8 cellular contexts compared by ENCODE assay signal in genomic region chr17:47895254-47895855, GRCh38. TPM values are rescaled to one million over a fixed set of nuclear protein-coding genes. Genes with fewer than 3 reads are reported as not detected.
DNase-seq lines count a peak whose midpoint lies in the region; ATAC-seq and TF ChIP-seq lines count a peak whose summit lies in the region.

No MANE protein-coding gene starts in this region.

- POLR2A ChIA-PET in activated CD4-positive, alpha-beta T cell treated with anti-CD3 and anti-CD28 coated beads for 36 hours (lab: Charles Lee) = interaction anchor here (0.5 to 1.5 kb wide), 18 partner anchors 11 to 246 kb away, joined by 3 to 22 read pairs (median 4); partner anchors contain the start of genes CDK5RAP3, KPNB1, LRRC46 and MRPL10

- no peaks in the 10 kb centered on the region for H3K9me3 Mint-ChIP-seq in activated CD4-positive, alpha-beta T cell treated with anti-CD3 and anti-CD28 coated beads for 36 hours (ENCODE audit: low read depth)

- peak overlapping the region; percentile 98 for H3K27ac ChIP-seq in neutrophil

- H3K27me3 ChIP-seq in H7 (ENCODE audit: control insufficient read depth, insufficient read depth, low read length) (no peaks in the 10 kb centered on the region), neutrophil (no peaks in the 10 kb centered on the region)

- H3K4me3 ChIP-seq in H7 (ENCODE audit: insufficient read depth, low read depth, low read length) (peak overlapping the region; percentile 75), fibroblast of mammary gland (ENCODE audit: control insufficient read depth, low read depth, low read length) (peak overlapping the region; percentile 98), neutrophil (ENCODE audit: low read depth in 1 of 2, low read length in 1 of 2) (peak overlapping the region; percentile 71 to 94)

- intact Hi-C loops in activated CD4-positive, alpha-beta T cell treated with anti-CD3 and anti-CD28 coated beads for 36 hours (cut with DNase I, micrococcal nuclease) = loop anchor here (1.0 to 5.0 kb wide), 3 partner anchors 54 to 793 kb away; partner anchors contain the start of gene SCRN2 (in 2 of the 2)

- CTCF ChIA-PET in activated CD4-positive, alpha-beta T cell treated with anti-CD3 and anti-CD28 coated beads for 36 hours (lab: Charles Lee) = interaction anchor here (0.7 to 1.7 kb wide), 14 partner anchors 33 to 724 kb away, joined by 3 to 17 read pairs (median 4); partner anchors contain the start of genes CDK5RAP3, LRRC46, MRPL10 and SCRN2

- H3K4me1 ChIP-seq in neutrophil (ENCODE audit: control insufficient read depth in 1 of 2, insufficient read depth in 1 of 2, low read depth in 1 of 2, low read length in 1 of 2) = peaks cover 40 to 45% of the 10 kb centered on the region in 2 experiments

- no peak for ATAC-seq in activated CD4-positive, alpha-beta T cell treated with anti-CD3 and anti-CD28 coated beads for 36 hours
- no peak for ATAC-seq in HG02798 (IDR thresholded peaks at IDR 0.05; ENCODE audit: poor library complexity, unreplicated experiment)

- H3K4me1 Mint-ChIP-seq in activated CD4-positive, alpha-beta T cell treated with anti-CD3 and anti-CD28 coated beads for 36 hours = peaks cover 43% of the 10 kb centered on the region

- TF ChIP-seq CTCF in fibroblast of mammary gland (conservative IDR thresholded peaks at IDR 0.05; ENCODE audit: control insufficient read depth, insufficient read depth, low read depth, low read length) = no peak
- TF ChIP-seq CTCF in neutrophil (IDR thresholded peaks at IDR 0.05) = no peak

- DNase-seq in AG08395 (ENCODE audit: low spot score) = peak; percentile 31
- no peak for DNase-seq in H7
- DNase-seq in activated CD4-positive, alpha-beta T cell treated with anti-CD3 and anti-CD28 coated beads for 36 hours = peak; percentile 61
- peak; percentile 30 for DNase-seq in fibroblast of mammary gland (ENCODE audit: low read depth)
- DNase-seq in NAMALWA (ENCODE audit: low spot score) = no peak
- no peak for DNase-seq in DMS114 treated with DMSO at 0.1 percent for 48 hours (lab: John Stamatoyannopoulos, UW; ENCODE audit: unreplicated experiment)

- H3K4me3 Mint-ChIP-seq in activated CD4-positive, alpha-beta T cell treated with anti-CD3 and anti-CD28 coated beads for 36 hours = peak overlapping the region; percentile 96

- H3K36me3 Mint-ChIP-seq in activated CD4-positive, alpha-beta T cell treated with anti-CD3 and anti-CD28 coated beads for 36 hours (ENCODE audit: low read depth) = peaks cover 16% of the 10 kb centered on the region

- no peaks in the 10 kb centered on the region for H3K27me3 Mint-ChIP-seq in activated CD4-positive, alpha-beta T cell treated with anti-CD3 and anti-CD28 coated beads for 36 hours

- H3K9me3 ChIP-seq in neutrophil = no peaks in the 10 kb centered on the region

- peak overlapping the region; percentile 94 for H3K27ac Mint-ChIP-seq in activated CD4-positive, alpha-beta T cell treated with anti-CD3 and anti-CD28 coated beads for 36 hours

- H3K36me3 ChIP-seq in H7 (replicated peaks; ENCODE audit: control insufficient read depth, insufficient read depth, low read length) (no peaks in the 10 kb centered on the region), neutrophil (peaks cover 9% of the 10 kb centered on the region)

RNA-seq across cellular contexts. Expression of gene SP2, which starts 0.7 kb away (rescaled TPM):
- 2.7 and 3.2 TPM in 2 replicates for total RNA-seq in H7 (2014; rRNA removed; shearing (Covaris generic))
- total RNA-seq in activated CD4-positive, alpha-beta T cell treated with anti-CD3 and anti-CD28 coated beads for 36 hours = 10 to 100 TPM; 15.7 to 19.8 TPM

RNA-seq across cellular contexts. Expression of gene SP6, which starts 44.4 kb away (rescaled TPM):
- total RNA-seq in H7 (2014; rRNA removed; shearing (Covaris generic)) = 0.07 and 0.10 TPM in 2 replicates
- under 1 TPM; 0.07 to 0.14 TPM for total RNA-seq in activated CD4-positive, alpha-beta T cell treated with anti-CD3 and anti-CD28 coated beads for 36 hours

RNA-seq across cellular contexts. Expression of gene PNPO, which starts 46.0 kb away (rescaled TPM):
- 8.9 and 12.9 TPM in 2 replicates for total RNA-seq in H7 (2014; rRNA removed; shearing (Covaris generic))
- total RNA-seq in activated CD4-positive, alpha-beta T cell treated with anti-CD3 and anti-CD28 coated beads for 36 hours = 10 to 100 TPM; 29.7 to 41.0 TPM

RNA-seq across cellular contexts. Expression of gene SCRN2, which starts 54.3 kb away (rescaled TPM):
- 35.5 and 48.6 TPM in 2 replicates for total RNA-seq in H7 (2014; rRNA removed; shearing (Covaris generic))
- total RNA-seq in activated CD4-positive, alpha-beta T cell treated with anti-CD3 and anti-CD28 coated beads for 36 hours = 10 to 100 TPM; 21.5 to 25.2 TPM

Comparison
In these comparisons a context has a peak if more than half of its experiments do, and no peak if none do; other contexts are left out.
1. DNase-seq: peak in AG08395 (single experiment), activated CD4-positive, alpha-beta T cell treated with anti-CD3 and anti-CD28 coated beads for 36 hours (single experiment) and fibroblast of mammary gland (single experiment); none in H7 (single experiment), NAMALWA (single experiment) and DMS114 treated with DMSO at 0.1 percent for 48 hours (single experiment).
2. Peak in every context shown above with its lines, with median percentiles within 50 percentile points of each other: H3K4me3 ChIP-seq.